ENCODE assay signal across 8 cellular contexts in genomic region chr19:13025819-13026477, GRCh38. TPM values are rescaled to one million over a fixed set of nuclear protein-coding genes. Genes with fewer than 3 reads are reported as not detected.
DNase-seq lines count a peak whose midpoint lies in the region; ATAC-seq and TF ChIP-seq lines count a peak whose summit lies in the region.

No MANE protein-coding gene starts in this region.

- POLR2A ChIA-PET in BJ (lab: Charles Lee): no interaction called here

- CTCF ChIA-PET in BJ (lab: Yijun Ruan, JAX): interaction anchor here (1.1 to 14.7 kb wide), 4 partner anchors 9 to 67 kb away, joined by 3 to 358 read pairs (median 50); no protein-coding TSS in a partner anchor

- H3K27me3 ChIP-seq in BJ (ENCODE audit: control insufficient read depth, insufficient read depth, low read length) (no peaks in the 10 kb centered on the region), SJSA1 (replicated peaks) (no peaks in the 10 kb centered on the region), gastrocnemius medialis (no peaks in the 10 kb centered on the region)

- H3K4me3 ChIP-seq in BJ (ENCODE audit: low read depth, low read length) (peak overlapping the region; percentile 43), SJSA1 (no peak overlapping the region), gastrocnemius medialis (peak overlapping the region; percentile 17 to 55 (median 51))

- ATAC-seq in gastrocnemius medialis: no peak
- ATAC-seq in HG03565 (IDR thresholded peaks at IDR 0.05; ENCODE audit: unreplicated experiment): no peak

- H3K27ac ChIP-seq in SJSA1 (peak overlapping the region; percentile 25), gastrocnemius medialis (peak overlapping the region; percentile 97 to 100 (median 99))

- no peak for TF ChIP-seq POLR2A in gastrocnemius medialis (IDR thresholded peaks at IDR 0.05)

- H3K36me3 ChIP-seq in BJ (ENCODE audit: control insufficient read depth, insufficient read depth, low read length) (peaks cover 7% of the 10 kb centered on the region), SJSA1 (peaks cover 10% of the 10 kb centered on the region; the same call in 1 of the 2 replicates), gastrocnemius medialis (no peaks in the 10 kb centered on the region)

- DNase-seq in BJ (ENCODE audit: low read depth): no peak
- DNase-seq in SJSA1 (ENCODE audit: low read depth in 1 of 2, low spot score in 2 of 2): no peak
- DNase-seq in fibroblast of peridontal ligament (ENCODE audit: extremely low read depth): peak; percentile 31
- peak in 1 of 2 donors; percentile 14 for DNase-seq in gastrocnemius medialis
- no peak for DNase-seq in SKM-1 (lab: John Stamatoyannopoulos, UW; ENCODE audit: unreplicated experiment)
- DNase-seq in stimulated activated naive CD4-positive, alpha-beta T cell (lab: John Stamatoyannopoulos, UW): no peak
- no peak for DNase-seq in NCI-H187 treated with DMSO at 0.1 percent for 48 hours (lab: John Stamatoyannopoulos, UW)

- TF ChIP-seq CTCF in BJ (IDR thresholded peaks at IDR 0.05; ENCODE audit: insufficient read depth, low read depth, low read length) (no peak), gastrocnemius medialis (IDR thresholded peaks at IDR 0.05 in 4 of 5, conservative IDR thresholded peaks at IDR 0.05 in 1 of 5) (no peak)

- H3K9me3 ChIP-seq in SJSA1 (replicated peaks) (no peaks in the 10 kb centered on the region), gastrocnemius medialis (no peaks in the 10 kb centered on the region)

- in situ Hi-C loops in gastrocnemius medialis (cut with MboI; ENCODE audit: low sequenced_read_pairs in 4 of 4): no loop called here

- intact Hi-C loops in gastrocnemius medialis (cut with DNase I; ENCODE audit: low total_unique reads): loop anchor here (2.0 to 5.0 kb wide), 2 partner anchors 29 to 36 kb away; no protein-coding TSS in a partner anchor

- peaks cover 40% of the 10 kb centered on the region for H3K4me1 ChIP-seq in SJSA1 (replicated peaks)
- H3K4me1 ChIP-seq in gastrocnemius medialis: peaks cover 80 to 93% of the 10 kb centered on the region in 2 donors

RNA-seq across cellular contexts. Expression of gene NFIX, which starts 30.7 kb away (rescaled TPM):
- polyA plus RNA-seq in BJ (2011; rRNA removed): 12.8 and 29.4 TPM in 2 replicates
- polyA minus RNA-seq in BJ (2011; rRNA and poly(A)+ RNA removed): 20.1 and 44.5 TPM in 2 replicates
- total RNA-seq in SJSA1 (2014; rRNA removed; shearing (Covaris generic)): 9.4 and 10.9 TPM in 2 replicates
- 100 to 1,000 TPM in 2 of 4 donors, 10 to 100 TPM in 2; 31.9 to 128 (median 105) TPM for total RNA-seq in gastrocnemius medialis

RNA-seq across cellular contexts. Expression of gene DAND5, which starts 56.6 kb away (rescaled TPM):
- not detected in 2 replicates for polyA plus RNA-seq in BJ (2011; rRNA removed)
- 0.15 TPM in 1 of 2 replicates, not detected in the other for polyA minus RNA-seq in BJ (2011; rRNA and poly(A)+ RNA removed)
- 0.41 TPM in 1 of 2 replicates, not detected in the other for total RNA-seq in SJSA1 (2014; rRNA removed; shearing (Covaris generic))
- total RNA-seq in gastrocnemius medialis: not detected
